22 cellular contexts compared by ENCODE assay signal in genomic region chr21:41906770-41907169, GRCh38.
"Had no signal": no experiment of that assay in that cellular context is flagged by ENCODE, and none has a peak within 500 bp of the region (broad histone marks: within the 10 kb centered on the region; RNA-seq: fewer than 3 reads in every experiment).

No MANE protein-coding gene starts in this region.

- H3K27ac ChIP-seq: colonic mucosa, epithelial cell of prostate, foreskin keratinocyte, gastroesophageal sphincter, heart left ventricle, hepatocyte, left ventricle myocardium inferior, lower lobe of right lung had no signal

- DNase-seq: colonic mucosa; cortex of kidney; effector CD8-positive, alpha-beta T cell; effector memory CD8-positive, alpha-beta T cell; endodermal cell; erythroblast; foreskin keratinocyte; heart left ventricle; hypothalamus; islet precursor cell; kidney; kidney glomerular epithelial cell; left colon; left ventricle myocardium inferior; lower lobe of right lung; mesenchymal stem cell; midbrain had no signal

- H3K27me3 ChIP-seq: colonic mucosa, foreskin keratinocyte, gastroesophageal sphincter, heart left ventricle, hepatocyte had no signal

- H3K9me3 ChIP-seq: colonic mucosa, gastroesophageal sphincter, heart left ventricle, left ventricle myocardium inferior, lower lobe of right lung had no signal

- H3K36me3 ChIP-seq: colonic mucosa had no signal

- ATAC-seq: effector memory CD8-positive, alpha-beta T cell; esophagus mucosa; foreskin keratinocyte; gastroesophageal sphincter; heart left ventricle; left colon; left lobe of liver; lower lobe of right lung had no signal

- H2AFZ ChIP-seq: hepatocyte had no signal

- H3K4me3 ChIP-seq: colonic mucosa, gastroesophageal sphincter, heart left ventricle, hepatocyte, left ventricle myocardium inferior, lower lobe of right lung had no signal

- H3K4me1 ChIP-seq: colonic mucosa, foreskin keratinocyte, gastroesophageal sphincter, heart left ventricle, left ventricle myocardium inferior, lower lobe of right lung had no signal

- H3K4me2 ChIP-seq: hepatocyte had no signal

- H3K79me2 ChIP-seq: hepatocyte had no signal
